20 cellular contexts compared by ENCODE assay signal in genomic region chr10:48590945-48591344, GRCh38. TPM values are rescaled to one million over a fixed set of nuclear protein-coding genes. Genes with fewer than 3 reads are reported as not detected.
"Had no signal": no experiment of that assay in that cellular context is flagged by ENCODE, and none has a peak within 500 bp of the region (broad histone marks: within the 10 kb centered on the region; RNA-seq: fewer than 3 reads in every experiment).

No MANE protein-coding gene starts in this region.

- H3K9ac ChIP-seq: neural progenitor cell had no signal

- ATAC-seq: foreskin keratinocyte; naive thymus-derived CD8-positive, alpha-beta T cell; stimulated activated naive B cell treated with anti-CD40 and anti-IgM and Interleukin-4, amounts not matched to agents 10 μg/mL and 1 μg/mL and 100 μg/mL, for 72 hours had no signal

- DNase-seq: activated CD4-positive, alpha-beta memory T cell treated with anti-CD3 and anti-CD28 coated beads for 36 hours; activated CD4-positive, alpha-beta T cell treated with anti-CD3 and anti-CD28 coated beads for 48 hours; activated effector memory CD4-positive, alpha-beta T cell treated with anti-CD3 and anti-CD28 coated beads, Interleukin-2, amount 50 U/mL, for 16 hours; activated naive CD4-positive, alpha-beta T cell treated with anti-CD3 and anti-CD28 coated beads, Interleukin-2, amount 10 ng/mL, durations not matched to agents 7 days and 5 days; amygdala; dermis blood vessel endothelial cell; effector CD8-positive, alpha-beta T cell; erythroblast; foreskin keratinocyte; immature natural killer cell; left ventricle myocardium inferior; mammary epithelial cell; naive thymus-derived CD8-positive, alpha-beta T cell; stimulated activated CD4-positive, alpha-beta T cell treated with anti-CD3 and anti-CD28 coated beads, Interleukin-2, amount 100 ng/mL, for 48 hours; stimulated activated CD8-positive, alpha-beta memory T cell treated with anti-CD3 and anti-CD28 coated beads, Interleukin-4, amount 100 ng/mL, for 48 hours; stimulated activated naive B cell treated with anti-CD40 and anti-IgM and Interleukin-4, amounts not matched to agents 10 μg/mL and 1 μg/mL and 100 μg/mL, for 72 hours; trophoblast cell had no signal

- H3K9me3 ChIP-seq: vagina had no signal

- H3K27ac ChIP-seq: foreskin keratinocyte, hepatocyte, neural progenitor cell, vagina had no signal

- H3K4me3 ChIP-seq: hepatocyte, left ventricle myocardium inferior, neural progenitor cell, vagina had no signal

- H3K27me3 ChIP-seq: hepatocyte, neural progenitor cell, vagina had no signal

- H3K36me3 ChIP-seq: left ventricle myocardium inferior, neural progenitor cell, vagina had no signal

RNA-seq across cellular contexts. Expression of gene ARHGAP22, which starts 13.9 kb away (rescaled TPM):
- total RNA-seq: activated CD4-positive, alpha-beta memory T cell treated with anti-CD3 and anti-CD28 coated beads for 36 hours had no signal
- polyA plus RNA-seq: immature natural killer cell; naive thymus-derived CD8-positive, alpha-beta T cell had no signal
